In genomic region chr5:120256376-120256775, GRCh38 we compare ENCODE assay signal across 22 cellular contexts.
DNase-seq lines count a peak whose midpoint lies in the region; ATAC-seq, FAIRE-seq and TF ChIP-seq lines count a peak whose summit lies in the region.
"Had no signal": no experiment of that assay in that cellular context is flagged by ENCODE, and none has a peak within 500 bp of the region (broad histone marks: within the 10 kb centered on the region; RNA-seq: fewer than 3 reads in every experiment).

No MANE protein-coding gene starts in this region.

- H3K27me3 ChIP-seq in HepG2 (ENCODE audit: control insufficient read depth in 1 of 2, insufficient read depth in 2 of 2, low read length in 2 of 2) (no peaks in the 10 kb centered on the region), right lobe of liver (no peaks in the 10 kb centered on the region), K562 (ENCODE audit: control insufficient read depth in 2 of 2, insufficient read depth in 2 of 2, low read length in 2 of 2) (no peaks in the 10 kb centered on the region), MM.1S (replicated peaks; ENCODE audit: insufficient read depth, low read length) (no peaks in the 10 kb centered on the region), heart left ventricle (no peaks in the 10 kb centered on the region)
- H3K27me3 ChIP-seq: BLaER1 treated with 17β-estradiol and CSF1 and Interleukin-3, amounts not matched to agents 10 nM and 100 nM had no signal

- no peaks in the 10 kb centered on the region for H3F3A ChIP-seq in MM.1S (ENCODE audit: insufficient read depth, low read length)

- H3K4me2 ChIP-seq in HepG2 (ENCODE audit: low read depth, low read length): no peak overlapping the region
- H3K4me2 ChIP-seq in K562 (ENCODE audit: insufficient read depth, low read length): no peak overlapping the region
- H3K4me2 ChIP-seq in MM.1S (ENCODE audit: low read depth, low read length): no peak overlapping the region
- H3K4me2 ChIP-seq: A549; BLaER1 treated with 17β-estradiol and CSF1 and Interleukin-3, amounts not matched to agents 10 nM and 100 nM had no signal

- H3K9ac ChIP-seq in HepG2 (ENCODE audit: insufficient read depth, low read depth, low read length): no peak overlapping the region
- no peak overlapping the region for H3K9ac ChIP-seq in K562 (ENCODE audit: insufficient read depth in 1 of 2, low read depth in 2 of 2, low read length in 2 of 2)
- H3K9ac ChIP-seq in MM.1S (ENCODE audit: low read length): no peak overlapping the region
- H3K9ac ChIP-seq: BLaER1 treated with 17β-estradiol and CSF1 and Interleukin-3, amounts not matched to agents 10 nM and 100 nM had no signal

- TF ChIP-seq POLR2A in HepG2 (IDR thresholded peaks at IDR 0.05; ENCODE audit: insufficient read depth in 1 of 2, low read depth in 2 of 2, low read length in 2 of 2) (no peak), right lobe of liver (IDR thresholded peaks at IDR 0.05) (no peak), K562 (conservative IDR thresholded peaks at IDR 0.05) (no peak), heart left ventricle (IDR thresholded peaks at IDR 0.05) (no peak)

- BruUV-seq in HepG2 (replicated peaks; lab: Mats Ljungman, UMichigan): no TSS peak
- no TSS peak for BruUV-seq in K562 (replicated peaks; lab: Mats Ljungman, UMichigan)

- H4K20me1 ChIP-seq in HepG2 (ENCODE audit: insufficient read depth, low read length) (no peaks in the 10 kb centered on the region), K562 (replicated peaks; ENCODE audit: control insufficient read depth, insufficient read depth, low read length) (no peaks in the 10 kb centered on the region), MM.1S (ENCODE audit: insufficient read depth, low read length) (no peaks in the 10 kb centered on the region)
- H4K20me1 ChIP-seq: BLaER1 treated with 17β-estradiol and CSF1 and Interleukin-3, amounts not matched to agents 10 nM and 100 nM had no signal

- intact Hi-C loops in HepG2 (cut with micrococcal nuclease; ENCODE audit: unreplicated experiment): no loop called here
- intact Hi-C loops in right lobe of liver (cut with DNase I): no loop called here
- intact Hi-C loops in K562 (cut with micrococcal nuclease): no loop called here
- intact Hi-C loops in heart left ventricle (cut with DNase I): no loop called here

- H3K9me3 ChIP-seq in HepG2 (ENCODE audit: low read length): no peaks in the 10 kb centered on the region
- H3K9me3 ChIP-seq in right lobe of liver: no peaks in the 10 kb centered on the region
- H3K9me3 ChIP-seq in K562 (replicated peaks; ENCODE audit: control insufficient read depth, insufficient read depth, low read depth, low read length): no peaks in the 10 kb centered on the region; the same call in 1 of the 2 replicates
- H3K9me3 ChIP-seq in MM.1S (replicated peaks; ENCODE audit: insufficient read depth, low read length): no peaks in the 10 kb centered on the region
- H3K9me3 ChIP-seq in heart left ventricle: no peaks in the 10 kb centered on the region
- H3K9me3 ChIP-seq: A549, Caco-2 had no signal

- in situ Hi-C loops in HepG2 (cut with HindIII; ENCODE audit: extremely low pct_ligation_motif_present, low pct_unique_long_range_greater_than_20kb): no loop called here
- in situ Hi-C loops in K562 (cut with MboI): no loop called here

- H3K36me3 ChIP-seq in HepG2 (replicated peaks in 1 of 2; ENCODE audit: control insufficient read depth in 1 of 2, insufficient read depth in 2 of 2, low read length in 2 of 2): no peaks in the 10 kb centered on the region
- H3K36me3 ChIP-seq in right lobe of liver: no peaks in the 10 kb centered on the region
- no peaks in the 10 kb centered on the region for H3K36me3 ChIP-seq in K562 (ENCODE audit: control insufficient read depth, insufficient read depth, low read length)
- no peaks in the 10 kb centered on the region for H3K36me3 ChIP-seq in MM.1S (replicated peaks; ENCODE audit: insufficient read depth, low read length)
- H3K36me3 ChIP-seq in heart left ventricle: no peaks in the 10 kb centered on the region
- H3K36me3 ChIP-seq: BLaER1 treated with 17β-estradiol and CSF1 and Interleukin-3, amounts not matched to agents 10 nM and 100 nM had no signal

- no peak overlapping the region for H2AFZ ChIP-seq in HepG2 (ENCODE audit: low read length)
- H2AFZ ChIP-seq in K562 (ENCODE audit: low read depth, low read length): no peak overlapping the region
- no peak overlapping the region for H2AFZ ChIP-seq in MM.1S (ENCODE audit: low read length)

- H3K9me1 ChIP-seq in K562 (ENCODE audit: control insufficient read depth, insufficient read depth, low read length): no peaks in the 10 kb centered on the region

- no peaks in the 10 kb centered on the region for H3K4me1 ChIP-seq in HepG2 (ENCODE audit: insufficient read depth, low read length)
- H3K4me1 ChIP-seq in right lobe of liver: no peaks in the 10 kb centered on the region
- H3K4me1 ChIP-seq in K562 (replicated peaks in 1 of 2; ENCODE audit: control insufficient read depth in 2 of 2, insufficient read depth in 2 of 2, low read length in 2 of 2): no peaks in the 10 kb centered on the region
- no peaks in the 10 kb centered on the region for H3K4me1 ChIP-seq in MM.1S (ENCODE audit: low read length)
- peaks cover 0 to 6% (median 0%) of the 10 kb centered on the region in 12 donors for H3K4me1 ChIP-seq in heart left ventricle
- H3K4me1 ChIP-seq: A549, Caco-2 had no signal

- FAIRE-seq in HepG2 (lab: Jason Lieb, UNC): no peak
- no peak for FAIRE-seq in K562 (lab: Jason Lieb, UNC)
- peak; percentile 19 for FAIRE-seq in frontal cortex (lab: Jason Lieb, UNC)
- FAIRE-seq: A549, D721Med, GM12878, GM12892, GM18507 had no signal

- no peak for DNase-seq in HepG2 (ENCODE audit: low spot score)
- no peak for DNase-seq in right lobe of liver
- DNase-seq in K562 (ENCODE audit: extremely low read depth in 1 of 4, low spot score in 3 of 4): no peak
- no peak for DNase-seq in frontal cortex (ENCODE audit: low spot score in 2 of 2)
- DNase-seq in MM.1S: no peak
- no peak for DNase-seq in heart left ventricle
- DNase-seq: AML-193; Caco-2; Calu3; CD4-positive, alpha-beta T cell; CD8-positive, alpha-beta T cell; DMS79 treated with DMSO at 0.1 percent for 48 hours; GDM1 had no signal

- H3K79me2 ChIP-seq in HepG2 (ENCODE audit: insufficient read depth, low read length) (no peaks in the 10 kb centered on the region), K562 (ENCODE audit: control insufficient read depth, insufficient read depth, low read length) (no peaks in the 10 kb centered on the region), MM.1S (ENCODE audit: low read length) (no peaks in the 10 kb centered on the region)

- TF ChIP-seq RAD21 in HepG2 (CRISPR knock-in tag; IDR thresholded peaks at IDR 0.05): no peak
- no peak for TF ChIP-seq RAD21 in K562 (CRISPR knock-in tag; conservative IDR thresholded peaks at IDR 0.05 in 1 of 2, IDR thresholded peaks at IDR 0.05 in 1 of 2)

- no peak for ATAC-seq in HepG2
- ATAC-seq in right lobe of liver: no peak
- no peak for ATAC-seq in K562
- no peak for ATAC-seq in heart left ventricle
- ATAC-seq in GM21717 (IDR thresholded peaks at IDR 0.05; ENCODE audit: unreplicated experiment): no peak
- ATAC-seq: A549; CD8-positive, alpha-beta T cell; GM12878 had no signal

- H3K4me3 ChIP-seq in HepG2 (replicated peaks in 1 of 3; ENCODE audit: insufficient read depth in 1 of 3, low read depth in 2 of 3, low read length in 3 of 3) (no peak overlapping the region), right lobe of liver (no peak overlapping the region), K562 (no peak overlapping the region), MM.1S (ENCODE audit: low read length) (no peak overlapping the region), heart left ventricle (no peak overlapping the region)
- H3K4me3 ChIP-seq: A549; BLaER1 treated with 17β-estradiol and CSF1 and Interleukin-3, amounts not matched to agents 10 nM and 100 nM; GM12878 had no signal

- POLR2A ChIA-PET in HepG2 (lab: Yijun Ruan, JAX) (no interaction called here), K562 (lab: Yijun Ruan, JAX) (no interaction called here)

- TF ChIP-seq CTCF in HepG2 (CRISPR knock-in tag; IDR thresholded peaks at IDR 0.05) (no peak), right lobe of liver (IDR thresholded peaks at IDR 0.05) (no peak), K562 (IDR thresholded peaks at IDR 0.05 in 2 of 3, conservative IDR thresholded peaks at IDR 0.05 in 1 of 3; ENCODE audit: insufficient read depth in 2 of 3, low read depth in 1 of 3, low read length in 3 of 3) (no peak), MM.1S (IDR thresholded peaks at IDR 0.05; ENCODE audit: low read length) (no peak), heart left ventricle (IDR thresholded peaks at IDR 0.05) (no peak)

- CTCF ChIA-PET in HepG2 (lab: Yijun Ruan, JAX; ENCODE audit: low intra/inter-chr PET ratio, low total read pairs): no interaction called here
- CTCF ChIA-PET in K562 (lab: Yijun Ruan, JAX; ENCODE audit: low intra/inter-chr PET ratio): no interaction called here

- H3K27ac ChIP-seq in HepG2 (ENCODE audit: extremely low read length, insufficient read depth, low read length) (no peak overlapping the region), right lobe of liver (no peak overlapping the region), K562 (ENCODE audit: extremely low read depth, low read depth, low read length) (no peak overlapping the region), MM.1S (ENCODE audit: low read length) (no peak overlapping the region), heart left ventricle (no peak overlapping the region)
- H3K27ac ChIP-seq: 22Rv1; A549; BLaER1 treated with 17β-estradiol and CSF1 and Interleukin-3, amounts not matched to agents 10 nM and 100 nM; C4-2B had no signal

- WGBS in HepG2 (ENCODE audit: low lambda C conversion rate): 2% methylated on average over 1 of the region's 1 CpG
- WGBS in right lobe of liver (ENCODE audit: insufficient coverage, low coverage, low lambda C conversion rate, missing lambda C conversion rate): 13% methylated on average over 1 of the region's 1 CpG
- 0% methylated on average over 1 of the region's 1 CpG for WGBS in K562 (ENCODE audit: insufficient coverage, low coverage, missing lambda C conversion rate)
- WGBS in heart left ventricle, 4 donors: 52 to 64% (median 61%) methylated on average over 1 of the region's 1 CpG

- no peaks in the 10 kb centered on the region for H3K9me2 ChIP-seq in MM.1S (replicated peaks; ENCODE audit: insufficient read depth, low read length)

- TF ChIP-seq EP300 in HepG2 (IDR thresholded peaks at IDR 0.05; ENCODE audit: low read depth in 2 of 2, low read length in 2 of 2): no peak
- TF ChIP-seq EP300 in HepG2 (CRISPR knock-in tag; IDR thresholded peaks at IDR 0.05; ENCODE audit: borderline replicate concordance): no peak
- TF ChIP-seq EP300 in K562 (IDR thresholded peaks at IDR 0.05; ENCODE audit: low read length): no peak

TF ChIP-seq in HepG2, 621 proteins besides CTCF, POLR2A, EP300 and RAD21 (continues in another document):
- TF ChIP-seq ZC3H13 (CRISPR knock-in tag; IDR thresholded peaks at IDR 0.05): no peak
- TF ChIP-seq ZNF558 (CRISPR knock-in tag; IDR thresholded peaks at IDR 0.05; ENCODE audit: borderline replicate concordance): no peak
- TF ChIP-seq KLF9 (CRISPR knock-in tag; IDR thresholded peaks at IDR 0.05; ENCODE audit: low read depth): no peak

TF ChIP-seq in K562, 482 proteins besides CTCF, POLR2A, EP300 and RAD21 (continues in another document):
- TF ChIP-seq ZNF121 (CRISPR knock-in tag; conservative IDR thresholded peaks at IDR 0.05): no peak
- no peak for TF ChIP-seq CEBPG (CRISPR knock-in tag; IDR thresholded peaks at IDR 0.05)
- TF ChIP-seq CEBPG (tag; conservative IDR thresholded peaks at IDR 0.05 in 1 of 2, IDR thresholded peaks at IDR 0.05 in 1 of 2): peak in 1 of 2 experiments; percentile 64; a peak in 2 of 4 replicates
- peak; percentile 48 for TF ChIP-seq CEBPB (tag; IDR thresholded peaks at IDR 0.05)

Comparison
In these comparisons a context has a peak if more than half of its experiments do, and no peak if none do; other contexts are left out.
1. Of the 241 proteins assayed by ChIP-seq in both HepG2 and K562: peak only in HepG2: none; only in K562: none; in both: CEBPB; in neither: 239; mixed calls (peak in some experiments, not most) for 1.